ENCODE assay signal across 8 cellular contexts in genomic region chr3:14369675-14370669, GRCh38. TPM values are rescaled to one million over a fixed set of nuclear protein-coding genes. Genes with fewer than 3 reads are reported as not detected.
A peak's percentile ranks its signal among the peaks of the same experiment; 100 is the strongest.
DNase-seq lines count a peak whose midpoint lies in the region; ATAC-seq and TF ChIP-seq lines count a peak whose summit lies in the region.

No MANE protein-coding gene starts in this region.

- H3K27ac Mint-ChIP-seq in activated CD4-positive, alpha-beta memory T cell treated with anti-CD3 and anti-CD28 coated beads, Interleukin-2, amount 10 ng/mL, durations not matched to agents 7 days and 5 days: peak overlapping the region; percentile 47
- H3K27ac Mint-ChIP-seq in activated CD4-positive, alpha-beta memory T cell treated with anti-CD3 and anti-CD28 coated beads for 36 hours: no peak overlapping the region
- no peak overlapping the region for H3K27ac Mint-ChIP-seq in glutamatergic neuron (ENCODE audit: unreplicated experiment)

- WGBS in upper lobe of left lung, 2 donors: 65 to 67% methylated on average over 12 to 15 of the region's 15 CpGs

- no peak for TF ChIP-seq POLR2A in upper lobe of left lung (IDR thresholded peaks at IDR 0.05)

- no peak for ATAC-seq in upper lobe of left lung (ENCODE audit: low FRiP score in 2 of 2)
- ATAC-seq in GM18520 (IDR thresholded peaks at IDR 0.05; ENCODE audit: unreplicated experiment): no peak
- ATAC-seq in HG03460 (IDR thresholded peaks at IDR 0.05; ENCODE audit: unreplicated experiment): no peak

- no peaks in the 10 kb centered on the region for H3K9me2 ChIP-seq in PC-9 (ENCODE audit: insufficient read depth)

- no peaks in the 10 kb centered on the region for H3K36me3 Mint-ChIP-seq in activated CD4-positive, alpha-beta memory T cell treated with anti-CD3 and anti-CD28 coated beads, Interleukin-2, amount 10 ng/mL, durations not matched to agents 7 days and 5 days (ENCODE audit: low read depth)
- no peaks in the 10 kb centered on the region for H3K36me3 Mint-ChIP-seq in activated CD4-positive, alpha-beta memory T cell treated with anti-CD3 and anti-CD28 coated beads for 36 hours
- no peaks in the 10 kb centered on the region for H3K36me3 Mint-ChIP-seq in glutamatergic neuron (ENCODE audit: unreplicated experiment)

- intact Hi-C loops in activated CD4-positive, alpha-beta memory T cell treated with anti-CD3 and anti-CD28 coated beads for 36 hours (cut with micrococcal nuclease): no loop called here
- intact Hi-C loops in PC-9 (cut with micrococcal nuclease; ENCODE audit: unreplicated experiment): loop anchor here (5.0 kb wide), 3 partner anchors 33 to 168 kb away; no protein-coding TSS in a partner anchor

- POLR2A ChIA-PET in activated CD4-positive, alpha-beta memory T cell treated with anti-CD3 and anti-CD28 coated beads, Interleukin-2, amount 10 ng/mL, durations not matched to agents 7 days and 5 days (lab: Charles Lee): no interaction called here
- POLR2A ChIA-PET in activated CD4-positive, alpha-beta memory T cell treated with anti-CD3 and anti-CD28 coated beads for 36 hours (lab: Charles Lee): no interaction called here
- POLR2A ChIA-PET in PC-9 (lab: Charles Lee; ENCODE audit: unreplicated experiment): interaction anchor here (0.6 kb wide), 1 partner anchor 42 kb away, joined by 4 read pairs; no protein-coding TSS in a partner anchor

- H3K4me1 Mint-ChIP-seq in activated CD4-positive, alpha-beta memory T cell treated with anti-CD3 and anti-CD28 coated beads, Interleukin-2, amount 10 ng/mL, durations not matched to agents 7 days and 5 days: peaks cover 10% of the 10 kb centered on the region
- peaks cover 1% of the 10 kb centered on the region for H3K4me1 Mint-ChIP-seq in activated CD4-positive, alpha-beta memory T cell treated with anti-CD3 and anti-CD28 coated beads for 36 hours (ENCODE audit: low read depth)
- H3K4me1 Mint-ChIP-seq in glutamatergic neuron (ENCODE audit: low read depth, unreplicated experiment): peaks cover 8% of the 10 kb centered on the region

- no peak overlapping the region for H3K27ac ChIP-seq in PC-9
- peak overlapping the region in 1 of 4 donors; percentile 71 for H3K27ac ChIP-seq in upper lobe of left lung

- CTCF ChIA-PET in activated CD4-positive, alpha-beta memory T cell treated with anti-CD3 and anti-CD28 coated beads, Interleukin-2, amount 10 ng/mL, durations not matched to agents 7 days and 5 days (lab: Charles Lee): no interaction called here
- CTCF ChIA-PET in activated CD4-positive, alpha-beta memory T cell treated with anti-CD3 and anti-CD28 coated beads for 36 hours (lab: Charles Lee): interaction anchor here (1.0 kb wide), 1 partner anchor 9 kb away, joined by 4 read pairs; no protein-coding TSS in a partner anchor
- CTCF ChIA-PET in PC-9 (lab: Charles Lee): interaction anchor here (0.6 to 1.1 kb wide), 3 partner anchors 17 to 167 kb away, joined by 3 to 5 read pairs (median 5); no protein-coding TSS in a partner anchor

- H3K9me3 ChIP-seq in PC-9 (ENCODE audit: insufficient read depth, low read depth): no peaks in the 10 kb centered on the region
- H3K9me3 ChIP-seq in upper lobe of left lung: no peaks in the 10 kb centered on the region

- no peak for DNase-seq in activated CD4-positive, alpha-beta memory T cell treated with anti-CD3 and anti-CD28 coated beads, Interleukin-2, amount 10 ng/mL, durations not matched to agents 7 days and 5 days
- DNase-seq in activated CD4-positive, alpha-beta memory T cell treated with anti-CD3 and anti-CD28 coated beads for 36 hours: no peak
- peak; percentile 74 to 82 for DNase-seq in PC-9
- DNase-seq in iPS-NIHi11 (ENCODE audit: low spot score): peak; percentile 74
- peak; percentile 55 to 65 for DNase-seq in upper lobe of left lung
- no peak for DNase-seq in glutamatergic neuron

- TF ChIP-seq CTCF in PC-9 (conservative IDR thresholded peaks at IDR 0.05) (peak; percentile 63), upper lobe of left lung (IDR thresholded peaks at IDR 0.05) (peak in 2 of 6 experiments; percentile 13 to 18), glutamatergic neuron (IDR thresholded peaks at IDR 0.05; ENCODE audit: partially characterized antibody, unreplicated experiment) (no peak)

- BruUV-seq in PC-9 (replicated peaks; lab: Mats Ljungman, UMichigan): no TSS peak

- no peaks in the 10 kb centered on the region for H3K27me3 Mint-ChIP-seq in activated CD4-positive, alpha-beta memory T cell treated with anti-CD3 and anti-CD28 coated beads, Interleukin-2, amount 10 ng/mL, durations not matched to agents 7 days and 5 days
- no peaks in the 10 kb centered on the region for H3K27me3 Mint-ChIP-seq in activated CD4-positive, alpha-beta memory T cell treated with anti-CD3 and anti-CD28 coated beads for 36 hours
- peaks cover 9% of the 10 kb centered on the region for H3K27me3 Mint-ChIP-seq in glutamatergic neuron (ENCODE audit: unreplicated experiment)

- no peaks in the 10 kb centered on the region for H3K79me2 ChIP-seq in PC-9 (ENCODE audit: low read depth)

- H3K27me3 ChIP-seq in PC-9 (ENCODE audit: insufficient read depth, low read depth): no peaks in the 10 kb centered on the region
- H3K27me3 ChIP-seq in upper lobe of left lung: no peaks in the 10 kb centered on the region

- H3F3A ChIP-seq in PC-9 (ENCODE audit: insufficient read depth, low read depth): peaks cover 36% of the 10 kb centered on the region; the same call in 1 of the 2 replicates

- no peak overlapping the region for H3K4me3 Mint-ChIP-seq in activated CD4-positive, alpha-beta memory T cell treated with anti-CD3 and anti-CD28 coated beads, Interleukin-2, amount 10 ng/mL, durations not matched to agents 7 days and 5 days
- H3K4me3 Mint-ChIP-seq in activated CD4-positive, alpha-beta memory T cell treated with anti-CD3 and anti-CD28 coated beads for 36 hours: no peak overlapping the region
- no peak overlapping the region for H3K4me3 Mint-ChIP-seq in glutamatergic neuron (ENCODE audit: unreplicated experiment)

- no peak overlapping the region for H3K4me3 ChIP-seq in PC-9
- no peak overlapping the region for H3K4me3 ChIP-seq in upper lobe of left lung

- no peak overlapping the region for H2AFZ ChIP-seq in PC-9

- H4K20me1 ChIP-seq in PC-9 (ENCODE audit: insufficient read depth): no peaks in the 10 kb centered on the region

- H3K36me3 ChIP-seq in PC-9 (ENCODE audit: low read depth) (no peaks in the 10 kb centered on the region), upper lobe of left lung (no peaks in the 10 kb centered on the region)

- no peaks in the 10 kb centered on the region for H3K9me3 Mint-ChIP-seq in activated CD4-positive, alpha-beta memory T cell treated with anti-CD3 and anti-CD28 coated beads, Interleukin-2, amount 10 ng/mL, durations not matched to agents 7 days and 5 days
- no peaks in the 10 kb centered on the region for H3K9me3 Mint-ChIP-seq in activated CD4-positive, alpha-beta memory T cell treated with anti-CD3 and anti-CD28 coated beads for 36 hours
- H3K9me3 Mint-ChIP-seq in glutamatergic neuron (ENCODE audit: unreplicated experiment): peaks cover 7% of the 10 kb centered on the region

- TF ChIP-seq EP300 in upper lobe of left lung (IDR thresholded peaks at IDR 0.05): peak in 1 of 4 donors; percentile 27

- H3K4me2 ChIP-seq in PC-9: peak overlapping the region; percentile 33

- H3K4me1 ChIP-seq in PC-9 (replicated peaks; ENCODE audit: insufficient read depth) (peaks cover 54% of the 10 kb centered on the region), upper lobe of left lung (peaks cover 26 to 57% (median 50%) of the 10 kb centered on the region in 4 donors)

RNA-seq across cellular contexts. Expression of gene SLC6A6, which starts 32.4 kb away (rescaled TPM):
- 10 to 100 TPM; 59.0 to 61.5 TPM for total RNA-seq in activated CD4-positive, alpha-beta memory T cell treated with anti-CD3 and anti-CD28 coated beads, Interleukin-2, amount 10 ng/mL, durations not matched to agents 7 days and 5 days
- 10 to 100 TPM; 44.0 to 45.1 TPM for total RNA-seq in activated CD4-positive, alpha-beta memory T cell treated with anti-CD3 and anti-CD28 coated beads for 36 hours
- total RNA-seq in PC-9 (2021) (84.9 and 122 TPM in 2 replicates), upper lobe of left lung (100 to 1,000 TPM in 2 of 6 donors, 10 to 100 TPM in 4; 60.6 to 154 (median 92.8) TPM), glutamatergic neuron (ENCODE audit: unreplicated experiment) (21.9 TPM)

Comparison
In these comparisons a context has a peak if more than half of its experiments do, and no peak if none do; other contexts are left out.
1. DNase-seq: peak in PC-9 (2 of 2), iPS-NIHi11 (single experiment) and upper lobe of left lung (2 of 2); none in activated CD4-positive, alpha-beta memory T cell treated with anti-CD3 and anti-CD28 coated beads, Interleukin-2, amount 10 ng/mL, durations not matched to agents 7 days and 5 days (single experiment), activated CD4-positive, alpha-beta memory T cell treated with anti-CD3 and anti-CD28 coated beads for 36 hours (single experiment) and glutamatergic neuron (single experiment).